ENCODE assay signal across 19 cellular contexts in the genomic region with DNA sequence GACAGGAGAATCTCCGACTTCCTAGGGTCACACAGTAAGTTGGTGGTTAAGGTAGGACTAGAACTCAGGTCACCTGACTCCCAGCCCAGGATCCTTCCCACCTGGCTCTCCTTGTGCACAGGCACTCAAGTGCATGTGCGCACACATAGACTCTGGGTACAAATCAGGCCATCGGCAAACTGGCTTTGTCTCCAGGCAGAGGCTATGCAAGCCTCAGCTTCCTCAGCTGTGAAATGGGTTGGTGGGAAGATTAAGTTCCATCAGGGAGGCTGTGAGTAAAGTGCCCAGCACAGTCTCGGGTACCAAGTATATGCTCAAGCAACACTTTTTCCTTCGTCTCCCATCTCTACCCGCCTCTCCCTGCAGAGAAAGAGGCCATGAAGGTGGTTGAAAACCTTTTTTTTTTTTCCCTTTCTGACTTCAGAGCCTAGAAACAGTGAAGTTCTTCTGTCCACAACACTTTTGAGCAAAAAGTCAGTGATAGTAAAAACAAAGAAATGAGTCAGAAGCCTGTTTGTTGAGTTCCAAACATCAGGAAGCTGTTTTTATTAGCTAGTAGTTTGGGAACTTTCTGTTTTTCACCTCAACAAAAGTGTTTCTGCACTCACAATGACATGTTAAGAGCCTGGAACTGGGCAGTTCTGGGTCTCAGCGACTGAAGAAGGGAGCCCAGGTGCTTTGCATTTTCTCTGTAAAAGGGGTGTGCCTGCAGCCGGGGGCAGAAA.
"Had no signal": no experiment of that assay in that cellular context is flagged by ENCODE, and none has a peak within 500 bp of the region (broad histone marks: within the 10 kb centered on the region; RNA-seq: fewer than 3 reads in every experiment).

No MANE protein-coding gene starts in this region.

- H3K36me3 ChIP-seq: prostate gland had no signal

- H3K4me3 ChIP-seq: hepatocyte, prostate gland, skin epidermis had no signal

- H3K4me1 Mint-ChIP-seq: activated B cell treated with CpG ODN at 0.5 μM for 24 hours; activated CD4-positive, alpha-beta memory T cell treated with anti-CD3 and anti-CD28 coated beads, Interleukin-2, amount 10 ng/mL, durations not matched to agents 7 days and 5 days; naive thymus-derived CD8-positive, alpha-beta T cell; T-cell had no signal

- H3K9me3 Mint-ChIP-seq: activated B cell treated with CpG ODN at 0.5 μM for 24 hours; activated CD4-positive, alpha-beta memory T cell treated with anti-CD3 and anti-CD28 coated beads, Interleukin-2, amount 10 ng/mL, durations not matched to agents 7 days and 5 days; naive thymus-derived CD8-positive, alpha-beta T cell; T-cell had no signal

- H2AFZ ChIP-seq: hepatocyte had no signal

- H3K27me3 ChIP-seq: hepatocyte had no signal

- H3K4me2 ChIP-seq: hepatocyte had no signal

- H3K4me1 ChIP-seq: prostate gland had no signal

- H3K79me2 ChIP-seq: hepatocyte had no signal

- H3K9me3 ChIP-seq: prostate gland had no signal

- H3K27ac ChIP-seq: hepatocyte, prostate gland, skin epidermis had no signal

- FAIRE-seq: colon, endometrium, islet of Langerhans had no signal

- H3K27me3 Mint-ChIP-seq: activated naive CD8-positive, alpha-beta T cell had no signal

- H3K36me3 Mint-ChIP-seq: activated CD8-positive, alpha-beta memory T cell treated with anti-CD3 and anti-CD28 coated beads, Interleukin-2, amount 10 ng/mL, durations not matched to agents 7 days and 5 days; activated naive CD8-positive, alpha-beta T cell; naive thymus-derived CD8-positive, alpha-beta T cell; T-cell had no signal

- DNase-seq: activated B cell treated with CpG ODN at 0.5 μM for 24 hours; activated CD4-positive, alpha-beta memory T cell treated with anti-CD3 and anti-CD28 coated beads, Interleukin-2, amount 10 ng/mL, durations not matched to agents 7 days and 5 days; activated CD4-positive, alpha-beta T cell treated with anti-CD3 and anti-CD28 coated beads for 4 hours; activated CD8-positive, alpha-beta memory T cell treated with anti-CD3 and anti-CD28 coated beads, Interleukin-2, amount 10 ng/mL, durations not matched to agents 7 days and 5 days; left cardiac atrium; naive thymus-derived CD8-positive, alpha-beta T cell; stimulated activated naive CD8-positive, alpha-beta T cell treated with anti-CD3 and anti-CD28 coated beads, Interleukin-15, Interleukin-2, amounts not matched to agents 100 U/mL and 50 U/mL, for 24 hours; substantia nigra; T-cell; trophoblast cell had no signal

- H3K27ac Mint-ChIP-seq: activated B cell treated with CpG ODN at 0.5 μM for 24 hours; activated CD4-positive, alpha-beta memory T cell treated with anti-CD3 and anti-CD28 coated beads, Interleukin-2, amount 10 ng/mL, durations not matched to agents 7 days and 5 days; activated CD8-positive, alpha-beta memory T cell treated with anti-CD3 and anti-CD28 coated beads, Interleukin-2, amount 10 ng/mL, durations not matched to agents 7 days and 5 days; activated naive CD8-positive, alpha-beta T cell; naive thymus-derived CD8-positive, alpha-beta T cell; T-cell had no signal

- ATAC-seq: esophagus mucosa; left cardiac atrium; naive thymus-derived CD8-positive, alpha-beta T cell; right cardiac atrium; stimulated activated naive CD8-positive, alpha-beta T cell treated with anti-CD3 and anti-CD28 coated beads, Interleukin-15, Interleukin-2, amounts not matched to agents 100 U/mL and 50 U/mL, for 24 hours; T-cell had no signal

- H3K4me3 Mint-ChIP-seq: activated B cell treated with CpG ODN at 0.5 μM for 24 hours; activated CD4-positive, alpha-beta memory T cell treated with anti-CD3 and anti-CD28 coated beads, Interleukin-2, amount 10 ng/mL, durations not matched to agents 7 days and 5 days; activated CD8-positive, alpha-beta memory T cell treated with anti-CD3 and anti-CD28 coated beads, Interleukin-2, amount 10 ng/mL, durations not matched to agents 7 days and 5 days; activated naive CD8-positive, alpha-beta T cell; naive thymus-derived CD8-positive, alpha-beta T cell; T-cell had no signal
